ENCODE assay signal across 17 cellular contexts in genomic region chr2:11998626-11999378, GRCh38.
A peak's percentile ranks its signal among the peaks of the same experiment; 100 is the strongest.
DNase-seq lines count a peak whose midpoint lies in the region; ATAC-seq and TF ChIP-seq lines count a peak whose summit lies in the region.
"Had no signal": no experiment of that assay in that cellular context is flagged by ENCODE, and none has a peak within 500 bp of the region (broad histone marks: within the 10 kb centered on the region; RNA-seq: fewer than 3 reads in every experiment).

No MANE protein-coding gene starts in this region.

- ATAC-seq in GM21619 (IDR thresholded peaks at IDR 0.05; ENCODE audit: unreplicated experiment) (peak; percentile 51), HG03439 (IDR thresholded peaks at IDR 0.05; ENCODE audit: unreplicated experiment) (peak; percentile 76)
- ATAC-seq: HCT116, Right ventricle myocardium inferior had no signal

- no peaks in the 10 kb centered on the region for H3K27me3 ChIP-seq in brain microvascular endothelial cell (replicated peaks)
- H3K27me3 ChIP-seq: uterus had no signal

- in situ Hi-C loops in brain microvascular endothelial cell (cut with HindIII; ENCODE audit: low pct_ligation_motif_present, low sequenced_read_pairs) = no loop called here

- no peak for TF ChIP-seq CTCF in brain microvascular endothelial cell (IDR thresholded peaks at IDR 0.05; ENCODE audit: low read depth, low read length, missing control alignments)

- no peaks in the 10 kb centered on the region for H3K36me3 ChIP-seq in brain microvascular endothelial cell (replicated peaks)
- H3K36me3 ChIP-seq: left ventricle myocardium inferior, uterus had no signal

- peak overlapping the region; percentile 12 for H3K27ac ChIP-seq in brain microvascular endothelial cell
- H3K27ac ChIP-seq: left ventricle myocardium inferior, uterus had no signal

- DNase-seq in EH (ENCODE audit: low read depth) (peak; percentile 53), brain microvascular endothelial cell (peak; percentile 11), CD1c-positive myeloid dendritic cell (ENCODE audit: extremely low spot score) (no peak), glomerular visceral epithelial cell (ENCODE audit: extremely low spot score) (no peak), NAMALWA (ENCODE audit: low spot score) (no peak), hypothalamus (lab: John Stamatoyannopoulos, UW) (no peak)
- DNase-seq: DMS79 treated with DMSO at 0.1 percent for 48 hours; effector CD8-positive, alpha-beta T cell; left ventricle myocardium inferior; NCI-H1436; NCI-H524 treated with DMSO at 0.1 percent for 48 hours; stimulated activated CD4-positive, alpha-beta T cell treated with anti-CD3 and anti-CD28 coated beads, Interleukin-12 subunit alpha, Interleukin-12 subunit beta, amount 100 ng/mL, for 4 hours; uterus had no signal

- no peak overlapping the region for H3K4me3 ChIP-seq in brain microvascular endothelial cell (ENCODE audit: low read depth, low read length)
- H3K4me3 ChIP-seq: left ventricle myocardium inferior, uterus had no signal

Comparison
In these comparisons a context has a peak if more than half of its experiments do, and no peak if none do; other contexts are left out.
1. DNase-seq: peak in EH (single experiment) and brain microvascular endothelial cell (single experiment); none in CD1c-positive myeloid dendritic cell (single experiment), glomerular visceral epithelial cell (single experiment), NAMALWA (single experiment) and hypothalamus (0 of 51).